In the genomic region with DNA sequence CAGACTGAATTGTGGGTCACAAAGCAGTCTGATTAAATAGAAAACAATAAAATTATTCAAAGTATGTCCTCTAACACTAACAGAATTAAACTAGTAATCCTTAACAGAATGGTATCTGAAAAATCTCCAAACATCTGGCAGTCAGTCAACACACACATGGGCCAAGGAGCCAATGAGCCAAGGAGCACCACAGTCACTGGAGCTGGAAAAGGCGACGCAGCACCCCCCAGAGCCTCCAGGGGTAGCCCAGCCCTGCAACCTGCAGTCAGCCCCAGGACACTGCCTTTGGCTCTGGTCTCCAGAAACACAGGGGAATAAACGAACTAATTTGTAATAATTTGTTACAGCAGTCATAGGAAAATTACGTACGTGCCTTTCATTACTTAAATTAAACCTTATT, we compare ENCODE assay signal across 1 cellular context.
TF ChIP-seq lines count a peak whose summit lies in the region.

No MANE protein-coding gene starts in this region.

TF ChIP-seq in HCT116, 20 proteins besides CTCF, POLR2A, EP300 and RAD21 (continued from another document):
- TF ChIP-seq, protein P1, sequence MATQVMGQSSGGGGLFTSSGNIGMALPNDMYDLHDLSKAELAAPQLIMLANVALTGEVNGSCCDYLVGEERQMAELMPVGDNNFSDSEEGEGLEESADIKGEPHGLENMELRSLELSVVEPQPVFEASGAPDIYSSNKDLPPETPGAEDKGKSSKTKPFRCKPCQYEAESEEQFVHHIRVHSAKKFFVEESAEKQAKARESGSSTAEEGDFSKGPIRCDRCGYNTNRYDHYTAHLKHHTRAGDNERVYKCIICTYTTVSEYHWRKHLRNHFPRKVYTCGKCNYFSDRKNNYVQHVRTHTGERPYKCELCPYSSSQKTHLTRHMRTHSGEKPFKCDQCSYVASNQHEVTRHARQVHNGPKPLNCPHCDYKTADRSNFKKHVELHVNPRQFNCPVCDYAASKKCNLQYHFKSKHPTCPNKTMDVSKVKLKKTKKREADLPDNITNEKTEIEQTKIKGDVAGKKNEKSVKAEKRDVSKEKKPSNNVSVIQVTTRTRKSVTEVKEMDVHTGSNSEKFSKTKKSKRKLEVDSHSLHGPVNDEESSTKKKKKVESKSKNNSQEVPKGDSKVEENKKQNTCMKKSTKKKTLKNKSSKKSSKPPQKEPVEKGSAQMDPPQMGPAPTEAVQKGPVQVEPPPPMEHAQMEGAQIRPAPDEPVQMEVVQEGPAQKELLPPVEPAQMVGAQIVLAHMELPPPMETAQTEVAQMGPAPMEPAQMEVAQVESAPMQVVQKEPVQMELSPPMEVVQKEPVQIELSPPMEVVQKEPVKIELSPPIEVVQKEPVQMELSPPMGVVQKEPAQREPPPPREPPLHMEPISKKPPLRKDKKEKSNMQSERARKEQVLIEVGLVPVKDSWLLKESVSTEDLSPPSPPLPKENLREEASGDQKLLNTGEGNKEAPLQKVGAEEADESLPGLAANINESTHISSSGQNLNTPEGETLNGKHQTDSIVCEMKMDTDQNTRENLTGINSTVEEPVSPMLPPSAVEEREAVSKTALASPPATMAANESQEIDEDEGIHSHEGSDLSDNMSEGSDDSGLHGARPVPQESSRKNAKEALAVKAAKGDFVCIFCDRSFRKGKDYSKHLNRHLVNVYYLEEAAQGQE (IDR thresholded peaks at IDR 0.05; ENCODE audit: low read depth), result no peak
- TF ChIP-seq, protein P2, sequence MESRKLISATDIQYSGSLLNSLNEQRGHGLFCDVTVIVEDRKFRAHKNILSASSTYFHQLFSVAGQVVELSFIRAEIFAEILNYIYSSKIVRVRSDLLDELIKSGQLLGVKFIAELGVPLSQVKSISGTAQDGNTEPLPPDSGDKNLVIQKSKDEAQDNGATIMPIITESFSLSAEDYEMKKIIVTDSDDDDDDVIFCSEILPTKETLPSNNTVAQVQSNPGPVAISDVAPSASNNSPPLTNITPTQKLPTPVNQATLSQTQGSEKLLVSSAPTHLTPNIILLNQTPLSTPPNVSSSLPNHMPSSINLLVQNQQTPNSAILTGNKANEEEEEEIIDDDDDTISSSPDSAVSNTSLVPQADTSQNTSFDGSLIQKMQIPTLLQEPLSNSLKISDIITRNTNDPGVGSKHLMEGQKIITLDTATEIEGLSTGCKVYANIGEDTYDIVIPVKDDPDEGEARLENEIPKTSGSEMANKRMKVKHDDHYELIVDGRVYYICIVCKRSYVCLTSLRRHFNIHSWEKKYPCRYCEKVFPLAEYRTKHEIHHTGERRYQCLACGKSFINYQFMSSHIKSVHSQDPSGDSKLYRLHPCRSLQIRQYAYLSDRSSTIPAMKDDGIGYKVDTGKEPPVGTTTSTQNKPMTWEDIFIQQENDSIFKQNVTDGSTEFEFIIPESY (IDR thresholded peaks at IDR 0.05; ENCODE audit: extremely low read depth, insufficient replicate concordance, low read length), result no peak
- TF ChIP-seq SRF (IDR thresholded peaks at IDR 0.05; ENCODE audit: low read depth), result no peak
- TF ChIP-seq CBX3 (IDR thresholded peaks at IDR 0.05; ENCODE audit: low read depth), result no peak
- TF ChIP-seq SIN3A (IDR thresholded peaks at IDR 0.05; ENCODE audit: low read depth), result no peak
- no peak for TF ChIP-seq ZNF274 (IDR thresholded peaks at IDR 0.05; ENCODE audit: low read depth, low read length)
- TF ChIP-seq EZH2 (IDR thresholded peaks at IDR 0.05), result no peak
